In the genomic region with DNA sequence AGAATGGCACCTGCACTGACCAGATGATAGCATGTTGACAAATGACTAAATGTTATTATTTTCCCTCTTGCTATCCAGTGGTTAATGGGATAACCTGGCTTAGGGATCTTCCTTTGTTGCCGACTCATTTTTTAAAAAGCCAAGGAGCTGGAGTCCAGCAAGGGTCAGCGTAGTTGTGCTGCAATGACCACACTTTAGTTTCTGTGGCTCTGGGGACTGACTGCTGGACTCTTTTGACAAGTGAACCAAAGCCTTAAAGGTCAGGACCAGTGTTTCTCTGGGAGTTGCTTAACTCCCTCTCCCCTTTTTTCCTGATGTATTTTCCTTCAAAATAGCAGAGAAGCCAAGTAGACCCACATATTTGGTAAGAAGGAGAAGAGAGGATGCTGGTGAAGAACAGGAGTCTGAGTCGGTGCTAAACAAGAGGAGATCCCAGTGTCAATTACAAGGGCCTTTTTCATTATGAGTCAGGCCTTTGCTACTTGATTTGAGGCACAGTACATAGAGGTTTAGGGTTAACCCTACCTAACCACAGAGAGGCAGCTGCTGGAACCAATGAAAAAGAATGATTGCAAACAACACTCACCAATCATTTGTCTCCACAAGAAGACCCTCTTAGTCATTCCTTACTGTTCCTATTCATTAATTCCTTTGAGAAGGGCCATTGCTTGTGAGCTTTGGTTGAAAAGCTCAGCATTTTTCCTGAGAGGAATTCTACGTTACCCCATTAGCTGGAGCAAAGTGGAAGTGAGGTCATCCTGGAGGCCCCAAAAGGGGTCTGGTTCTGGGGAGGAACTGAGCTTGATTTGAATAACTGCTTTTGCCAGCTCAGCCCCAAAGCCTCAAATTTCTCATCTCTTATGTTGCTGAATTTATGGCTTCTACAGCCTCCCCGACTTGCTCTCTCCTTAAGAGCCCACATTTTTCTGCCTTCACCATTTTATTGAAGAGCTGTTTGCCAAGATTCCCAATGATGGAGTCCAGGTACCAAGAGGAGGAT, we compare ENCODE assay signal across 14 cellular contexts.
DNase-seq lines count a peak whose midpoint lies in the region; ATAC-seq lines count a peak whose summit lies in the region.
"Had no signal": no experiment of that assay in that cellular context is flagged by ENCODE, and none has a peak within 500 bp of the region (broad histone marks: within the 10 kb centered on the region; RNA-seq: fewer than 3 reads in every experiment).

No MANE protein-coding gene starts in this region.

- H3K27ac Mint-ChIP-seq in activated CD4-positive, alpha-beta T cell treated with anti-CD3 and anti-CD28 coated beads for 36 hours: no peak overlapping the region
- H3K27ac Mint-ChIP-seq in stimulated activated memory B cell treated with anti-CD40 and anti-IgM and Interleukin-4, amounts not matched to agents 10 μg/mL and 1 μg/mL and 100 μg/mL, for 72 hours: no peak overlapping the region
- H3K27ac Mint-ChIP-seq in T-helper 2 cell treated with Interferon-gamma antibody and Interleukin-4, amounts not matched to agents 5 μg/mL and 100 μg/mL, for 36 hours: no peak overlapping the region
- no peak overlapping the region for H3K27ac Mint-ChIP-seq in naive thymus-derived CD4-positive, alpha-beta T cell
- H3K27ac Mint-ChIP-seq: T-helper 1 cell treated with Interleukin-12 subunit alpha and Interleukin-12 subunit beta and Interleukin-4 antibody, amounts not matched to agents 30 μg/mL and 1 μg/mL, for 36 hours had no signal

- no peaks in the 10 kb centered on the region for H3K4me1 Mint-ChIP-seq in activated CD4-positive, alpha-beta T cell treated with anti-CD3 and anti-CD28 coated beads for 36 hours
- H3K4me1 Mint-ChIP-seq in stimulated activated memory B cell treated with anti-CD40 and anti-IgM and Interleukin-4, amounts not matched to agents 10 μg/mL and 1 μg/mL and 100 μg/mL, for 72 hours: no peaks in the 10 kb centered on the region
- peaks cover 2% of the 10 kb centered on the region for H3K4me1 Mint-ChIP-seq in T-helper 2 cell treated with Interferon-gamma antibody and Interleukin-4, amounts not matched to agents 5 μg/mL and 100 μg/mL, for 36 hours (ENCODE audit: low read depth)
- no peaks in the 10 kb centered on the region for H3K4me1 Mint-ChIP-seq in naive thymus-derived CD4-positive, alpha-beta T cell
- H3K4me1 Mint-ChIP-seq: naive B cell had no signal

- H3K27me3 ChIP-seq in naive thymus-derived CD4-positive, alpha-beta T cell (ENCODE audit: control insufficient read depth in 2 of 2, insufficient read depth in 2 of 2, low read length in 2 of 2): no peaks in the 10 kb centered on the region
- H3K27me3 ChIP-seq: colonic mucosa had no signal

- no peak overlapping the region for H3K27ac ChIP-seq in naive thymus-derived CD4-positive, alpha-beta T cell (ENCODE audit: low read depth, low read length)
- H3K27ac ChIP-seq: colonic mucosa had no signal

- CTCF ChIA-PET in activated CD4-positive, alpha-beta T cell treated with anti-CD3 and anti-CD28 coated beads for 36 hours (lab: Charles Lee): interaction anchor here (1.9 kb wide), 1 partner anchor 11 kb away, joined by 7 read pairs; no protein-coding TSS in a partner anchor
- CTCF ChIA-PET in naive thymus-derived CD4-positive, alpha-beta T cell (lab: Charles Lee): interaction anchor here (1.4 kb wide), 1 partner anchor 12 kb away, joined by 3 read pairs; no protein-coding TSS in a partner anchor

- H3K27me3 Mint-ChIP-seq in activated CD4-positive, alpha-beta T cell treated with anti-CD3 and anti-CD28 coated beads for 36 hours: peaks cover 11% of the 10 kb centered on the region
- peaks cover 10% of the 10 kb centered on the region for H3K27me3 Mint-ChIP-seq in stimulated activated memory B cell treated with anti-CD40 and anti-IgM and Interleukin-4, amounts not matched to agents 10 μg/mL and 1 μg/mL and 100 μg/mL, for 72 hours
- H3K27me3 Mint-ChIP-seq in T-helper 2 cell treated with Interferon-gamma antibody and Interleukin-4, amounts not matched to agents 5 μg/mL and 100 μg/mL, for 36 hours (ENCODE audit: low read depth): no peaks in the 10 kb centered on the region
- H3K27me3 Mint-ChIP-seq in naive thymus-derived CD4-positive, alpha-beta T cell: peaks cover 0 to 21% (median 18%) of the 10 kb centered on the region in 5 donors

- H3K4me1 ChIP-seq in naive thymus-derived CD4-positive, alpha-beta T cell (ENCODE audit: control insufficient read depth in 2 of 2, insufficient read depth in 2 of 2, low read length in 2 of 2): no peaks in the 10 kb centered on the region
- H3K4me1 ChIP-seq: colonic mucosa had no signal

- H3K4me3 ChIP-seq in naive thymus-derived CD4-positive, alpha-beta T cell (ENCODE audit: low read length): no peak overlapping the region
- H3K4me3 ChIP-seq: colonic mucosa had no signal

- H3K36me3 Mint-ChIP-seq in activated CD4-positive, alpha-beta T cell treated with anti-CD3 and anti-CD28 coated beads for 36 hours (ENCODE audit: low read depth): no peaks in the 10 kb centered on the region
- H3K36me3 Mint-ChIP-seq in stimulated activated memory B cell treated with anti-CD40 and anti-IgM and Interleukin-4, amounts not matched to agents 10 μg/mL and 1 μg/mL and 100 μg/mL, for 72 hours: no peaks in the 10 kb centered on the region
- no peaks in the 10 kb centered on the region for H3K36me3 Mint-ChIP-seq in T-helper 2 cell treated with Interferon-gamma antibody and Interleukin-4, amounts not matched to agents 5 μg/mL and 100 μg/mL, for 36 hours (ENCODE audit: low read depth)
- H3K36me3 Mint-ChIP-seq in naive thymus-derived CD4-positive, alpha-beta T cell: no peaks in the 10 kb centered on the region
- H3K36me3 Mint-ChIP-seq: naive B cell had no signal

- H3K4me3 Mint-ChIP-seq in activated CD4-positive, alpha-beta T cell treated with anti-CD3 and anti-CD28 coated beads for 36 hours: no peak overlapping the region
- H3K4me3 Mint-ChIP-seq in stimulated activated memory B cell treated with anti-CD40 and anti-IgM and Interleukin-4, amounts not matched to agents 10 μg/mL and 1 μg/mL and 100 μg/mL, for 72 hours: no peak overlapping the region
- H3K4me3 Mint-ChIP-seq in T-helper 2 cell treated with Interferon-gamma antibody and Interleukin-4, amounts not matched to agents 5 μg/mL and 100 μg/mL, for 36 hours: no peak overlapping the region
- H3K4me3 Mint-ChIP-seq in naive thymus-derived CD4-positive, alpha-beta T cell: no peak overlapping the region
- H3K4me3 Mint-ChIP-seq: naive B cell; T-helper 1 cell treated with Interleukin-12 subunit alpha and Interleukin-12 subunit beta and Interleukin-4 antibody, amounts not matched to agents 30 μg/mL and 1 μg/mL, for 36 hours had no signal

- no peaks in the 10 kb centered on the region for H3K36me3 ChIP-seq in naive thymus-derived CD4-positive, alpha-beta T cell (ENCODE audit: control insufficient read depth in 2 of 3, insufficient read depth in 3 of 3, low read length in 3 of 3)
- H3K36me3 ChIP-seq: colonic mucosa had no signal

- H3K9me3 Mint-ChIP-seq in activated CD4-positive, alpha-beta T cell treated with anti-CD3 and anti-CD28 coated beads for 36 hours (ENCODE audit: low read depth): no peaks in the 10 kb centered on the region
- H3K9me3 Mint-ChIP-seq in stimulated activated memory B cell treated with anti-CD40 and anti-IgM and Interleukin-4, amounts not matched to agents 10 μg/mL and 1 μg/mL and 100 μg/mL, for 72 hours: no peaks in the 10 kb centered on the region
- H3K9me3 Mint-ChIP-seq in T-helper 2 cell treated with Interferon-gamma antibody and Interleukin-4, amounts not matched to agents 5 μg/mL and 100 μg/mL, for 36 hours: no peaks in the 10 kb centered on the region
- peaks cover 0 to 3% (median 0%) of the 10 kb centered on the region in 11 donors for H3K9me3 Mint-ChIP-seq in naive thymus-derived CD4-positive, alpha-beta T cell
- H3K9me3 Mint-ChIP-seq: T-helper 1 cell treated with Interleukin-12 subunit alpha and Interleukin-12 subunit beta and Interleukin-4 antibody, amounts not matched to agents 30 μg/mL and 1 μg/mL, for 36 hours had no signal

- no peak for DNase-seq in activated CD4-positive, alpha-beta T cell treated with anti-CD3 and anti-CD28 coated beads for 36 hours
- DNase-seq in activated CD4-positive, alpha-beta T cell treated with anti-CD3 and anti-CD28 coated beads, Interleukin-2, amount 50 U/mL, for 1 hour: no peak
- DNase-seq in T-helper 2 cell treated with Interferon-gamma antibody and Interleukin-4, amounts not matched to agents 5 μg/mL and 100 μg/mL, for 36 hours (ENCODE audit: low spot score): no peak
- no peak for DNase-seq in AG08395 (ENCODE audit: low spot score)
- DNase-seq in naive thymus-derived CD4-positive, alpha-beta T cell: no peak
- DNase-seq: colonic mucosa; hypothalamus; naive B cell; stimulated activated CD4-positive, alpha-beta T cell treated with anti-CD3 and anti-CD28 coated beads, Interleukin-1b, Interleukin-23, amount 100 ng/mL, for 48 hours; trophoblast cell had no signal

- POLR2A ChIA-PET in activated CD4-positive, alpha-beta T cell treated with anti-CD3 and anti-CD28 coated beads for 36 hours (lab: Charles Lee): no interaction called here
- POLR2A ChIA-PET in naive thymus-derived CD4-positive, alpha-beta T cell (lab: Charles Lee): no interaction called here

- ATAC-seq in activated CD4-positive, alpha-beta T cell treated with anti-CD3 and anti-CD28 coated beads for 36 hours: peak; percentile 57
- peak; percentile 93 for ATAC-seq in HG02610 (IDR thresholded peaks at IDR 0.05; ENCODE audit: unreplicated experiment)
- peak; percentile 98 for ATAC-seq in HG03457 (IDR thresholded peaks at IDR 0.05; ENCODE audit: unreplicated experiment)
- peak; percentile 53 for ATAC-seq in stimulated activated memory B cell treated with anti-CD40 and anti-IgM and Interleukin-4, amounts not matched to agents 10 μg/mL and 1 μg/mL and 100 μg/mL, for 72 hours
- no peak for ATAC-seq in naive thymus-derived CD4-positive, alpha-beta T cell

- H3K9me3 ChIP-seq in naive thymus-derived CD4-positive, alpha-beta T cell (ENCODE audit: control insufficient read depth in 2 of 3, low read length in 3 of 3): no peaks in the 10 kb centered on the region
- H3K9me3 ChIP-seq: colonic mucosa had no signal

- intact Hi-C loops in activated CD4-positive, alpha-beta T cell treated with anti-CD3 and anti-CD28 coated beads for 36 hours (cut with DNase I, micrococcal nuclease): no loop called here
- intact Hi-C loops in naive thymus-derived CD4-positive, alpha-beta T cell (cut with micrococcal nuclease): no loop called here
